10 cellular contexts compared by ENCODE assay signal in the genomic region with DNA sequence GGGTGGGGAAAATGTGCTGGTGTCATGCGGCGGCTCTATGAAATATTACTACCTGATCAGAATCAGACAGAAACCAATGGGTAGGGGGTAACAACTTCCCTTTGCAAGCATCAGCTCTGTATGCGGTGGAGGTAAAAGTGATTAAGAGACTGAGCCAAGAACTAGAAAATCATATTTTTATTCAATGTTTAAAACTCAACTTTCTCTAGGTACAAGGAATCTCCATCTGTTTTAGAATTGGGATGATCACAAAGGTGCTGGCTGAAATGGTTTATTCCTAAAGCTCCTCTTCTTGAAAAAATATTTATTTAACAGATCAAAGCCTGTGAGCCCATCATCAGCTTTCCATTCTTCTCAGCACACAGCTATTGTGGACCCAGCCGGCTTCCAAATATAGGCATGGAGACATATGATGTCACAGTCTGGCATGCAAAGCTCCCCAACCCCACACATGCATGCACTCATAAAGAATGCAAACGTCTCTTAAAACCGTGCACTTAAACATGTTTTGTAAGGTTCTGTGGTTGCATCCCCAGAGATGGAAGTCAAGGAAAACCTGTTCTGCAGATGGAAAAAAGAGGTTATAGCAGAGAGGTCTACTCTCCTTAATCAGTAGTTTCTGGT.
DNase-seq lines count a peak whose midpoint lies in the region; ATAC-seq and TF ChIP-seq lines count a peak whose summit lies in the region.
"Had no signal": no experiment of that assay in that cellular context is flagged by ENCODE, and none has a peak within 500 bp of the region (broad histone marks: within the 10 kb centered on the region; RNA-seq: fewer than 3 reads in every experiment).

No MANE protein-coding gene starts in this region.

- no peaks in the 10 kb centered on the region for H3K9me3 ChIP-seq in mesenchymal stem cell (ENCODE audit: control insufficient read depth, low read length)
- no peaks in the 10 kb centered on the region for H3K9me3 ChIP-seq in testis

- no peak overlapping the region for H3K9ac ChIP-seq in mesenchymal stem cell (ENCODE audit: low read length)

- no peak overlapping the region for H3K4me2 ChIP-seq in mesenchymal stem cell (ENCODE audit: low read length, poor library complexity, severe bottlenecking)

- no peak for ATAC-seq in left lobe of liver

- no peak overlapping the region for H2BK15ac ChIP-seq in mesenchymal stem cell (ENCODE audit: low read depth, poor library complexity, severe bottlenecking)

- no peak overlapping the region for H3K14ac ChIP-seq in mesenchymal stem cell (ENCODE audit: low read length in 2 of 2)

- H3K4ac ChIP-seq in mesenchymal stem cell (ENCODE audit: low read depth in 1 of 2, low read length in 2 of 2), result no peak overlapping the region

- H3K27ac ChIP-seq in mesenchymal stem cell (ENCODE audit: low read length, poor library complexity, severe bottlenecking) (peak overlapping the region; percentile 67), testis (no peak overlapping the region)

- in situ Hi-C loops in astrocyte of the cerebellum (cut with HindIII; ENCODE audit: low sequenced_read_pairs), result no loop called here

- no peaks in the 10 kb centered on the region for H3K79me1 ChIP-seq in mesenchymal stem cell (replicated peaks; ENCODE audit: low read length, poor library complexity, severe bottlenecking)

- H3K18ac ChIP-seq in mesenchymal stem cell (ENCODE audit: low read depth in 1 of 2, low read length in 2 of 2), result no peak overlapping the region

- no peak overlapping the region for H4K91ac ChIP-seq in mesenchymal stem cell (ENCODE audit: low read length)

- no peak overlapping the region for H4K8ac ChIP-seq in mesenchymal stem cell (ENCODE audit: low read length)

- no peak overlapping the region for H2BK120ac ChIP-seq in mesenchymal stem cell (ENCODE audit: low read depth, low read length)

- no peak overlapping the region for H2AK5ac ChIP-seq in mesenchymal stem cell (ENCODE audit: low read length, severe bottlenecking)

- H3K27me3 ChIP-seq in mesenchymal stem cell (ENCODE audit: control insufficient read depth in 1 of 2, insufficient read depth in 1 of 2, low read length in 2 of 2) (no peaks in the 10 kb centered on the region), testis (no peaks in the 10 kb centered on the region)

- peak overlapping the region; percentile 54 for H2BK5ac ChIP-seq in mesenchymal stem cell (ENCODE audit: low read depth, low read length, poor library complexity, severe bottlenecking)

- H3K4me3 ChIP-seq in astrocyte of the cerebellum (ENCODE audit: low read depth, low read length) (no peak overlapping the region), mesenchymal stem cell (ENCODE audit: insufficient read depth in 1 of 2, low read depth in 1 of 2, low read length in 2 of 2) (no peak overlapping the region), testis (no peak overlapping the region)

- H2AFZ ChIP-seq in mesenchymal stem cell (ENCODE audit: low read depth, low read length), result no peak overlapping the region

- no peaks in the 10 kb centered on the region for H3K36me3 ChIP-seq in mesenchymal stem cell (ENCODE audit: control insufficient read depth in 1 of 2, insufficient read depth in 2 of 2, low read depth in 1 of 2, low read length in 2 of 2)
- H3K36me3 ChIP-seq in testis (ENCODE audit: low read depth, missing control alignments), result no peaks in the 10 kb centered on the region

- peak; percentile 10 for DNase-seq in COLO668 (lab: John Stamatoyannopoulos, UW; ENCODE audit: unreplicated experiment)
- peak; percentile 71 for DNase-seq in LHCN-M2 (ENCODE audit: low read depth)
- DNase-seq in astrocyte of the cerebellum (ENCODE audit: low read depth), result peak; percentile 88
- DNase-seq in mesenchymal stem cell, result peak; percentile 90
- DNase-seq in left lobe of liver (ENCODE audit: low spot score), result no peak
- no peak for DNase-seq in retina
- DNase-seq in testis, result no peak
- no peak for DNase-seq in germinal center (ENCODE audit: low spot score)
- DNase-seq: head of caudate nucleus, T-helper 1 cell had no signal

- 40% methylated on average over 5 of the region's 6 CpGs for WGBS in mesenchymal stem cell
- 57 to 64% methylated on average over 6 of the region's 6 CpGs for WGBS in testis, 2 donors

- TF ChIP-seq CTCF in astrocyte of the cerebellum (IDR thresholded peaks at IDR 0.05; ENCODE audit: low read depth, low read length, missing control alignments), result no peak
- no peak for TF ChIP-seq CTCF in testis (IDR thresholded peaks at IDR 0.05)

- H2BK12ac ChIP-seq in mesenchymal stem cell (ENCODE audit: low read length in 2 of 2), result no peak overlapping the region

- H3K23ac ChIP-seq in mesenchymal stem cell (ENCODE audit: low read length in 2 of 2), result no peak overlapping the region

- no peak for TF ChIP-seq POLR2A in testis (IDR thresholded peaks at IDR 0.05)

- intact Hi-C loops in testis (cut with DNase I; ENCODE audit: low total_unique reads), result no loop called here

- H3K4me1 ChIP-seq in mesenchymal stem cell (ENCODE audit: control insufficient read depth, insufficient read depth, low read depth, low read length), result peaks cover 12% of the 10 kb centered on the region
- no peaks in the 10 kb centered on the region for H3K4me1 ChIP-seq in testis

Comparison
In these comparisons a context has a peak if more than half of its experiments do, and no peak if none do; other contexts are left out.
1. DNase-seq: peak in COLO668 (single experiment), LHCN-M2 (single experiment), astrocyte of the cerebellum (single experiment) and mesenchymal stem cell (single experiment); none in left lobe of liver (single experiment), retina (single experiment), testis (single experiment) and germinal center (single experiment).